Comparison of ENCODE assay signal across 8 cellular contexts in genomic region chr12:96346716-96347115, GRCh38. TPM values are rescaled to one million over a fixed set of nuclear protein-coding genes. Genes with fewer than 3 reads are reported as not detected.
DNase-seq lines count a peak whose midpoint lies in the region; ATAC-seq and TF ChIP-seq lines count a peak whose summit lies in the region.
"Not testable (repeated sequence)": the region's sequence is repeated elsewhere in the genome, so short reads cannot be mapped to it uniquely, and the experiment has no call there.

No MANE protein-coding gene starts in this region.

- H3K4me3 ChIP-seq in CD4-positive, alpha-beta memory T cell (ENCODE audit: low read length in 2 of 2): not testable (repeated sequence)
- H3K4me3 ChIP-seq in gastroesophageal sphincter (peak overlapping the region; percentile 34 to 35), lower lobe of right lung (peak overlapping the region; percentile 42), psoas muscle (peak overlapping the region; percentile 40)

- BruUV-seq in MCF 10A (replicated peaks; lab: Mats Ljungman, UMichigan): not testable (repeated sequence)

- WGBS in gastroesophageal sphincter (ENCODE audit: low coverage in 1 of 2), 2 donors: 13 to 16% methylated on average over 4 of the region's 4 CpGs
- 60 to 74% (median 67%) methylated on average over 4 of the region's 4 CpGs for WGBS in psoas muscle, 3 donors

- CTCF ChIA-PET in CD4-positive, alpha-beta memory T cell (lab: Charles Lee; ENCODE audit: partially characterized antibody): interaction anchor here (0.9 to 1.9 kb wide), 7 partner anchors 9 to 131 kb away, joined by 3 to 6 read pairs (median 3); partner anchors contain the start of gene CDK17
- CTCF ChIA-PET in MCF 10A (lab: Yijun Ruan, JAX): interaction anchor here (0.7 to 1.5 kb wide), 3 partner anchors 10 to 33 kb away, joined by 3 to 6 read pairs (median 4); no protein-coding TSS in a partner anchor

- H3K27me3 Mint-ChIP-seq in CD4-positive, alpha-beta memory T cell; activated T-cell treated with anti-CD3 and anti-CD28 coated beads, Interleukin-2, amount 50 U/mL, for 24 hours; MCF 10A (ENCODE audit: insufficient read depth, unreplicated experiment); type B pancreatic cell: not testable (repeated sequence)

- H3K36me3 Mint-ChIP-seq in CD4-positive, alpha-beta memory T cell: peaks cover 23 to 28% of the 10 kb centered on the region in 2 donors
- H3K36me3 Mint-ChIP-seq in activated T-cell treated with anti-CD3 and anti-CD28 coated beads, Interleukin-2, amount 50 U/mL, for 24 hours (ENCODE audit: low read depth): peaks cover 40% of the 10 kb centered on the region
- H3K36me3 Mint-ChIP-seq in MCF 10A (ENCODE audit: insufficient read depth, unreplicated experiment) (peaks cover 19% of the 10 kb centered on the region), type B pancreatic cell (peaks cover 21% of the 10 kb centered on the region)

- H3K27ac ChIP-seq in CD4-positive, alpha-beta memory T cell (ENCODE audit: low read depth, low read length); psoas muscle: not testable (repeated sequence)
- H3K27ac ChIP-seq in gastroesophageal sphincter: peak overlapping the region; percentile 49 to 75 (median 72)
- H3K27ac ChIP-seq in lower lobe of right lung: peak overlapping the region; percentile 73

- H3K36me3 ChIP-seq in CD4-positive, alpha-beta memory T cell (ENCODE audit: insufficient read depth, low read length); gastroesophageal sphincter; lower lobe of right lung; psoas muscle (ENCODE audit: insufficient read depth in 1 of 2, low read depth in 1 of 2): not testable (repeated sequence)

- H3K27ac Mint-ChIP-seq in CD4-positive, alpha-beta memory T cell: peak overlapping the region in 5 of 7 donors; percentile 60 to 86 (median 73)
- H3K27ac Mint-ChIP-seq in activated T-cell treated with anti-CD3 and anti-CD28 coated beads, Interleukin-2, amount 50 U/mL, for 24 hours: peak overlapping the region; percentile 81
- peak overlapping the region; percentile 57 for H3K27ac Mint-ChIP-seq in MCF 10A (ENCODE audit: low read depth, unreplicated experiment)
- H3K27ac Mint-ChIP-seq in type B pancreatic cell: peak overlapping the region; percentile 13

- peaks cover 43 to 72% (median 57%) of the 10 kb centered on the region in 4 donors for H3K4me1 Mint-ChIP-seq in CD4-positive, alpha-beta memory T cell
- H3K4me1 Mint-ChIP-seq in activated T-cell treated with anti-CD3 and anti-CD28 coated beads, Interleukin-2, amount 50 U/mL, for 24 hours (ENCODE audit: low read depth): peaks cover 62% of the 10 kb centered on the region
- peaks cover 19% of the 10 kb centered on the region for H3K4me1 Mint-ChIP-seq in MCF 10A (ENCODE audit: insufficient read depth, unreplicated experiment)
- H3K4me1 Mint-ChIP-seq in type B pancreatic cell (ENCODE audit: unreplicated experiment): not testable (repeated sequence)

- intact Hi-C loops in CD4-positive, alpha-beta memory T cell (cut with micrococcal nuclease); MCF 10A (cut with micrococcal nuclease); lower lobe of right lung (cut with DNase I); psoas muscle (cut with DNase I): not testable (repeated sequence)

- H3K4me3 Mint-ChIP-seq in CD4-positive, alpha-beta memory T cell: peak overlapping the region in 7 of 8 donors; percentile 44 to 76 (median 67)
- H3K4me3 Mint-ChIP-seq in activated T-cell treated with anti-CD3 and anti-CD28 coated beads, Interleukin-2, amount 50 U/mL, for 24 hours: peak overlapping the region; percentile 33
- H3K4me3 Mint-ChIP-seq in MCF 10A (ENCODE audit: unreplicated experiment): peak overlapping the region; percentile 48
- not testable (repeated sequence) for H3K4me3 Mint-ChIP-seq in type B pancreatic cell

- not testable (repeated sequence) for DNase-seq in CD4-positive, alpha-beta memory T cell; activated T-cell treated with anti-CD3 and anti-CD28 coated beads, Interleukin-2, amount 50 U/mL, for 24 hours; MCF 10A (ENCODE audit: unreplicated experiment); lower lobe of right lung; psoas muscle; type B pancreatic cell (ENCODE audit: extremely low spot score, unreplicated experiment)
- DNase-seq in NCI-H774 (lab: John Stamatoyannopoulos, UW): peak; percentile 7

- ATAC-seq in gastroesophageal sphincter, psoas muscle: not testable (repeated sequence)
- ATAC-seq in lower lobe of right lung: peak in 1 of 2 donors; percentile 65

- TF ChIP-seq POLR2A in gastroesophageal sphincter (IDR thresholded peaks at IDR 0.05): not testable (repeated sequence)

- H3K9me3 ChIP-seq in CD4-positive, alpha-beta memory T cell (ENCODE audit: control insufficient read depth in 1 of 2, low read length in 2 of 2): peaks cover 0 to 12% of the 10 kb centered on the region in 2 donors
- H3K9me3 ChIP-seq in gastroesophageal sphincter (peaks cover 0 to 21% (median 0%) of the 10 kb centered on the region in 3 donors), lower lobe of right lung (peaks cover 22% of the 10 kb centered on the region), psoas muscle (peaks cover 23% of the 10 kb centered on the region)

- peaks cover 70% of the 10 kb centered on the region for H3K4me1 ChIP-seq in CD4-positive, alpha-beta memory T cell (ENCODE audit: insufficient read depth, low read length)
- H3K4me1 ChIP-seq in gastroesophageal sphincter (peaks cover 2 to 40% (median 6%) of the 10 kb centered on the region in 3 donors), lower lobe of right lung (peaks cover 27% of the 10 kb centered on the region)
- H3K4me1 ChIP-seq in psoas muscle: not testable (repeated sequence)

- not testable (repeated sequence) for H3K27me3 ChIP-seq in CD4-positive, alpha-beta memory T cell (ENCODE audit: insufficient read depth, low read length); gastroesophageal sphincter; lower lobe of right lung (ENCODE audit: low read depth); psoas muscle (ENCODE audit: insufficient read depth in 3 of 3, low read length in 2 of 3)

- H3K9me3 Mint-ChIP-seq in CD4-positive, alpha-beta memory T cell: peaks cover 0 to 25% (median 20%) of the 10 kb centered on the region in 8 donors
- peaks cover 25% of the 10 kb centered on the region for H3K9me3 Mint-ChIP-seq in activated T-cell treated with anti-CD3 and anti-CD28 coated beads, Interleukin-2, amount 50 U/mL, for 24 hours
- H3K9me3 Mint-ChIP-seq in MCF 10A (ENCODE audit: unreplicated experiment): peaks cover 12% of the 10 kb centered on the region
- H3K9me3 Mint-ChIP-seq in type B pancreatic cell: peaks cover 14% of the 10 kb centered on the region

- not testable (repeated sequence) for TF ChIP-seq EP300 in gastroesophageal sphincter (IDR thresholded peaks at IDR 0.05)

- TF ChIP-seq CTCF in MCF 10A (IDR thresholded peaks at IDR 0.05; ENCODE audit: unreplicated experiment); gastroesophageal sphincter (IDR thresholded peaks at IDR 0.05); lower lobe of right lung (IDR thresholded peaks at IDR 0.05); psoas muscle (IDR thresholded peaks at IDR 0.05); type B pancreatic cell (conservative IDR thresholded peaks at IDR 0.05): not testable (repeated sequence)

- POLR2A ChIA-PET in CD4-positive, alpha-beta memory T cell (lab: Charles Lee; ENCODE audit: partially characterized antibody): interaction anchor here (0.7 kb wide), 1 partner anchor 31 kb away, joined by 4 read pairs; no protein-coding TSS in a partner anchor
- POLR2A ChIA-PET in MCF 10A (lab: Yijun Ruan, JAX): interaction anchor here (0.7 to 3.1 kb wide), 4 partner anchors 9 to 52 kb away, joined by 3 to 15 read pairs (median 4); no protein-coding TSS in a partner anchor

RNA-seq across cellular contexts. Expression of gene CDK17, which starts 53.5 kb away (rescaled TPM):
- total RNA-seq in CD4-positive, alpha-beta memory T cell: 10 to 100 TPM; 66.9 to 67.4 TPM
- 10 to 100 TPM; 30.5 to 31.5 TPM for polyA plus RNA-seq in CD4-positive, alpha-beta memory T cell
- total RNA-seq in MCF 10A (2022): 49.8 and 50.9 TPM in 2 replicates
- total RNA-seq in gastroesophageal sphincter: 10 to 100 TPM; 54.4 to 77.9 (median 62.9) TPM
- total RNA-seq in lower lobe of right lung: 41.7 TPM
- total RNA-seq in psoas muscle: 10 to 100 TPM; 13.3 to 21.4 (median 16.1) TPM
- polyA plus RNA-seq in psoas muscle: 10 to 100 TPM in 1 of 3 donors, 1 to 10 TPM in 2; 7.2 to 10.2 (median 8.8) TPM
- total RNA-seq in type B pancreatic cell (ENCODE audit: low replicate concordance): 16.8 and 25.2 TPM in 2 replicates

Comparison
In these comparisons a context has a peak if more than half of its experiments do, and no peak if none do; other contexts are left out.
1. H3K27ac Mint-ChIP-seq: peak in every context shown above with its lines; median percentile 81 in activated T-cell treated with anti-CD3 and anti-CD28 coated beads, Interleukin-2, amount 50 U/mL, for 24 hours; 73 in CD4-positive, alpha-beta memory T cell; 57 in MCF 10A; 13 in type B pancreatic cell.